In genomic region chr11:64395545-64396078, GRCh38 we compare ENCODE assay signal across 18 cellular contexts. TPM values are rescaled to one million over a fixed set of nuclear protein-coding genes. Genes with fewer than 3 reads are reported as not detected.
DNase-seq lines count a peak whose midpoint lies in the region; ATAC-seq and TF ChIP-seq lines count a peak whose summit lies in the region.
"Had no signal": no experiment of that assay in that cellular context is flagged by ENCODE, and none has a peak within 500 bp of the region (broad histone marks: within the 10 kb centered on the region; RNA-seq: fewer than 3 reads in every experiment).

No MANE protein-coding gene starts in this region.

- H2BK15ac ChIP-seq in H9 (ENCODE audit: low read depth, low read length) (no peak overlapping the region), neuronal stem cell (ENCODE audit: low read length) (no peak overlapping the region)

- H3K79me1 ChIP-seq in H9 (ENCODE audit: insufficient read depth, low read depth, low read length, poor library complexity, severe bottlenecking), result no peaks in the 10 kb centered on the region
- H3K79me1 ChIP-seq in neuronal stem cell (ENCODE audit: low read depth, low read length), result no peaks in the 10 kb centered on the region

- H2BK5ac ChIP-seq in H9 (ENCODE audit: insufficient read length, low read length) (no peak overlapping the region), neuronal stem cell (ENCODE audit: low read length) (no peak overlapping the region)

- H4K20me1 ChIP-seq in H9 (ENCODE audit: control insufficient read depth, insufficient read depth, insufficient read length), result peaks cover 3% of the 10 kb centered on the region

- no peak overlapping the region for H2BK120ac ChIP-seq in H9 (ENCODE audit: low read depth, low read length, poor library complexity, severe bottlenecking)
- no peak overlapping the region for H2BK120ac ChIP-seq in neuronal stem cell (ENCODE audit: low read depth, low read length)

- no CpG with 5 or more reads among the region's 13 CpGs for WGBS in H9 (ENCODE audit: extremely low coverage, insufficient read length, low lambda C conversion rate)
- no CpG with 5 or more reads among the region's 13 CpGs for WGBS in neuronal stem cell (ENCODE audit: extremely low coverage in 2 of 2, insufficient read length in 2 of 2, insufficient replicate concordance in 1 of 2), 2 donors

- ATAC-seq in GM21515 (IDR thresholded peaks at IDR 0.05; ENCODE audit: unreplicated experiment), result no peak
- ATAC-seq: natural killer cell; PC-3; stimulated activated memory B cell treated with anti-CD40 and anti-IgM and Interleukin-4, amounts not matched to agents 10 μg/mL and 1 μg/mL and 100 μg/mL, for 72 hours; T-cell had no signal

- H3K36me3 ChIP-seq in SK-N-MC (ENCODE audit: insufficient read depth, low read length) (no peaks in the 10 kb centered on the region), iPS-20b (ENCODE audit: insufficient read depth, low read depth, low read length) (no peaks in the 10 kb centered on the region), neuronal stem cell (replicated peaks in 1 of 2; ENCODE audit: control insufficient read depth in 2 of 2, insufficient read depth in 2 of 2, low read length in 2 of 2) (no peaks in the 10 kb centered on the region)
- H3K36me3 ChIP-seq: ascending aorta, esophagus muscularis mucosa had no signal

- H2AK5ac ChIP-seq in H9 (ENCODE audit: insufficient read length, low read length) (no peak overlapping the region), neuronal stem cell (ENCODE audit: low read depth, low read length) (no peak overlapping the region)

- H3K4me2 ChIP-seq in H9 (ENCODE audit: insufficient read depth, insufficient read length, low read length) (peak overlapping the region; percentile 2), neuronal stem cell (ENCODE audit: insufficient read depth, low read length, poor library complexity, severe bottlenecking) (no peak overlapping the region)

- no peak for TF ChIP-seq CTCF in H9 (conservative IDR thresholded peaks at IDR 0.05)

- H3T11ph ChIP-seq in H9 (ENCODE audit: low read length), result no peak overlapping the region

- no peaks in the 10 kb centered on the region for H3K79me2 ChIP-seq in H9 (ENCODE audit: insufficient read depth, low read length)

- H3K9me3 ChIP-seq in H9 (ENCODE audit: control insufficient read depth, low read depth, low read length) (no peaks in the 10 kb centered on the region), SK-N-MC (ENCODE audit: low read depth, low read length) (no peaks in the 10 kb centered on the region), iPS-20b (ENCODE audit: insufficient read depth, low read depth, low read length) (no peaks in the 10 kb centered on the region), neuronal stem cell (replicated peaks in 1 of 2; ENCODE audit: control insufficient read depth in 2 of 2, insufficient read depth in 1 of 2, low read depth in 1 of 2, low read length in 2 of 2) (no peaks in the 10 kb centered on the region)
- H3K9me3 ChIP-seq: ascending aorta, esophagus muscularis mucosa had no signal

- H3K18ac ChIP-seq in H9 (ENCODE audit: insufficient read length, low read depth, low read length), result peak overlapping the region; percentile 4
- H3K18ac ChIP-seq in neuronal stem cell (ENCODE audit: low read length), result peak overlapping the region; percentile 0

- peak overlapping the region; percentile 70 for H3K4me3 ChIP-seq in SK-N-MC
- peak overlapping the region; percentile 37; the same call in 1 of the 2 replicates for H3K4me3 ChIP-seq in iPS-20b (ENCODE audit: low read length)
- H3K4me3 ChIP-seq in neuronal stem cell (ENCODE audit: low read length in 2 of 2), result peak overlapping the region in 1 of 2 donors; percentile 4
- H3K4me3 ChIP-seq: esophagus muscularis mucosa had no signal

- H3K27ac ChIP-seq in H9 (ENCODE audit: insufficient read length, low read depth, low read length) (no peak overlapping the region), SK-N-MC (peak overlapping the region; percentile 84), iPS-20b (ENCODE audit: low read length) (no peak overlapping the region), neuronal stem cell (replicated peaks; ENCODE audit: low read length) (no peak overlapping the region)
- H3K27ac ChIP-seq: ascending aorta had no signal

- H3K23ac ChIP-seq in H9 (ENCODE audit: insufficient read length, low read depth, low read length), result no peak overlapping the region
- peak overlapping the region; percentile 2 for H3K23ac ChIP-seq in neuronal stem cell (ENCODE audit: low read depth, low read length, poor library complexity)

- H3K36me3 Mint-ChIP-seq in H9 (ENCODE audit: insufficient read depth in 1 of 3, low read depth in 3 of 3), result no peaks in the 10 kb centered on the region; a peak in 1 of 7 replicates
- H3K36me3 Mint-ChIP-seq: natural killer cell; stimulated activated memory B cell treated with anti-CD40 and anti-IgM and Interleukin-4, amounts not matched to agents 10 μg/mL and 1 μg/mL and 100 μg/mL, for 72 hours; T-cell had no signal

- H3K14ac ChIP-seq in H9 (ENCODE audit: insufficient read depth, low read length) (peak overlapping the region; percentile 16; the same call in 1 of the 2 replicates), neuronal stem cell (ENCODE audit: low read length) (no peak overlapping the region)

- H3K27me3 ChIP-seq in H9 (ENCODE audit: insufficient read depth, low read length) (no peaks in the 10 kb centered on the region), iPS-20b (ENCODE audit: insufficient read depth, low read length) (no peaks in the 10 kb centered on the region), neuronal stem cell (ENCODE audit: control insufficient read depth in 3 of 3, insufficient read depth in 3 of 3, low read depth in 1 of 3, low read length in 3 of 3) (peaks cover 0 to 3% (median 0%) of the 10 kb centered on the region in 3 experiments)
- H3K27me3 ChIP-seq: ascending aorta had no signal

- H3K27me3 Mint-ChIP-seq in H9 (ENCODE audit: low read depth), result peaks cover 16% of the 10 kb centered on the region

- peaks cover 20 to 27% of the 10 kb centered on the region in 2 experiments for H3K4me1 Mint-ChIP-seq in H9
- H3K4me1 Mint-ChIP-seq: stimulated activated memory B cell treated with anti-CD40 and anti-IgM and Interleukin-4, amounts not matched to agents 10 μg/mL and 1 μg/mL and 100 μg/mL, for 72 hours had no signal

- H3K4me1 ChIP-seq in H9 (ENCODE audit: insufficient read depth, low read length) (peaks cover 3% of the 10 kb centered on the region; the same call in 1 of the 2 replicates), iPS-20b (ENCODE audit: insufficient read depth, low read length) (peaks cover 14% of the 10 kb centered on the region; the same call in 1 of the 2 replicates), neuronal stem cell (ENCODE audit: control insufficient read depth in 2 of 2, insufficient read depth in 1 of 2, low read depth in 1 of 2, low read length in 2 of 2) (peaks cover 11% of the 10 kb centered on the region in 2 donors)

- H3K23me2 ChIP-seq in H9 (ENCODE audit: insufficient read length, low read depth, low read length, poor library complexity, severe bottlenecking), result no peaks in the 10 kb centered on the region

- H3K4ac ChIP-seq in H9 (ENCODE audit: low read depth, low read length) (no peak overlapping the region), neuronal stem cell (ENCODE audit: low read length) (no peak overlapping the region)

- H4K5ac ChIP-seq in H9 (ENCODE audit: insufficient read length, low read depth, low read length), result no peak overlapping the region

- DNase-seq in H9, result no peak
- no peak for DNase-seq in SK-N-MC (ENCODE audit: low read depth, low spot score)
- DNase-seq in neuronal stem cell (ENCODE audit: low spot score), result no peak
- no peak for DNase-seq in GDM1 (lab: John Stamatoyannopoulos, UW)
- no peak for DNase-seq in NCI-H2196 treated with DMSO at 0.1 percent for 48 hours (lab: John Stamatoyannopoulos, UW; ENCODE audit: unreplicated experiment)
- no peak for DNase-seq in amniotic stem cell (lab: John Stamatoyannopoulos, UW)
- DNase-seq: activated CD4-positive, CD25-positive, alpha-beta regulatory T cell; activated effector memory CD4-positive, alpha-beta T cell treated with anti-CD3 and anti-CD28 coated beads, Interleukin-2, amount 50 U/mL, for 16 hours; natural killer cell; NCI-H1436; NCI-H345; PC-3; T-cell had no signal

- no peak overlapping the region for H4K8ac ChIP-seq in H9 (replicated peaks; ENCODE audit: insufficient read length, low read depth, low read length)
- no peak overlapping the region for H4K8ac ChIP-seq in neuronal stem cell (ENCODE audit: low read depth, low read length)

- H2BK20ac ChIP-seq in H9 (ENCODE audit: low read depth, low read length, poor library complexity, severe bottlenecking), result no peak overlapping the region

- no peak overlapping the region for H2BK12ac ChIP-seq in H9 (ENCODE audit: insufficient read length, low read depth, low read length)
- H2BK12ac ChIP-seq in neuronal stem cell (ENCODE audit: low read length), result no peak overlapping the region

- H3K27ac Mint-ChIP-seq in H9, result peak overlapping the region; percentile 20 to 89 (median 50); a peak in 5 of 7 replicates
- H3K27ac Mint-ChIP-seq: natural killer cell; stimulated activated memory B cell treated with anti-CD40 and anti-IgM and Interleukin-4, amounts not matched to agents 10 μg/mL and 1 μg/mL and 100 μg/mL, for 72 hours; T-cell had no signal

- H2AFZ ChIP-seq in H9 (ENCODE audit: low read length) (no peak overlapping the region), neuronal stem cell (ENCODE audit: low read length) (peak overlapping the region; percentile 86)

- no peak overlapping the region for H4K91ac ChIP-seq in H9 (ENCODE audit: insufficient read length, low read depth, low read length)
- no peak overlapping the region for H4K91ac ChIP-seq in neuronal stem cell (ENCODE audit: low read depth, low read length, poor library complexity)

- H3K9ac ChIP-seq in H9 (ENCODE audit: extremely low read depth, insufficient read length, low read length), result no peak overlapping the region
- no peak overlapping the region for H3K9ac ChIP-seq in SK-N-MC (ENCODE audit: insufficient read length)
- H3K9ac ChIP-seq in iPS-20b (ENCODE audit: low read depth, low read length), result peak overlapping the region; percentile 26; the same call in 1 of the 2 replicates
- no peak overlapping the region for H3K9ac ChIP-seq in neuronal stem cell (ENCODE audit: low read depth, low read length, poor library complexity)

- H3K4me3 Mint-ChIP-seq in H9, result peak overlapping the region in 1 of 2 experiments; percentile 55; a peak in 3 of 5 replicates
- H3K4me3 Mint-ChIP-seq: natural killer cell; stimulated activated memory B cell treated with anti-CD40 and anti-IgM and Interleukin-4, amounts not matched to agents 10 μg/mL and 1 μg/mL and 100 μg/mL, for 72 hours; T-cell had no signal

- no peak overlapping the region for H3K56ac ChIP-seq in H9 (ENCODE audit: insufficient read length, low read depth, low read length)

- H3K9me3 Mint-ChIP-seq in H9, result peaks cover 0 to 1% of the 10 kb centered on the region in 2 experiments; a peak in 1 of 5 replicates
- H3K9me3 Mint-ChIP-seq: natural killer cell; stimulated activated memory B cell treated with anti-CD40 and anti-IgM and Interleukin-4, amounts not matched to agents 10 μg/mL and 1 μg/mL and 100 μg/mL, for 72 hours; T-cell had no signal

RNA-seq across cellular contexts. Expression of gene RPS6KA4, which starts 36.6 kb away (rescaled TPM):
- total RNA-seq in H9 (2021), result 10.8 and 11.1 TPM in 2 replicates
- polyA plus RNA-seq in neuronal stem cell (2013, experiment 1 of 2), result 5.7 TPM
- polyA plus RNA-seq in neuronal stem cell (2013, experiment 2 of 2), result 5.0 TPM

RNA-seq across cellular contexts. Expression of gene CCDC88B, which starts 55.6 kb away (rescaled TPM):
- total RNA-seq in H9 (2021), result 11.2 and 12.2 TPM in 2 replicates
- 4.0 TPM for polyA plus RNA-seq in neuronal stem cell (2013, experiment 1 of 2)
- polyA plus RNA-seq in neuronal stem cell (2013, experiment 2 of 2), result 4.5 TPM
